In genomic region chr7:5429253-5429856, GRCh38 we compare ENCODE assay signal across 8 cellular contexts. TPM values are rescaled to one million over a fixed set of nuclear protein-coding genes. Genes with fewer than 3 reads are reported as not detected.
DNase-seq lines count a peak whose midpoint lies in the region; ATAC-seq, FAIRE-seq and TF ChIP-seq lines count a peak whose summit lies in the region.

No MANE protein-coding gene starts in this region.

- peaks cover 18% of the 10 kb centered on the region for H3K4me1 Mint-ChIP-seq in WTC11

- no peak for FAIRE-seq in frontal cortex (lab: Jason Lieb, UNC)

- H3K27me3 ChIP-seq in GM23248 (replicated peaks; ENCODE audit: insufficient read depth) (no peaks in the 10 kb centered on the region), rectal smooth muscle tissue (ENCODE audit: control insufficient read depth, insufficient read depth, low read length) (no peaks in the 10 kb centered on the region)

- H3K27me3 Mint-ChIP-seq in WTC11 (ENCODE audit: low read depth) = peaks cover 77% of the 10 kb centered on the region

- 1% methylated on average over 31 of the region's 31 CpGs for WGBS in GM23248 (ENCODE audit: low coverage in 1 of 2, low lambda C conversion rate in 2 of 2, missing lambda C conversion rate in 2 of 2), 2 experiments

- H3K4me1 ChIP-seq in GM23248 (ENCODE audit: insufficient read depth) = 0 out of 2 replicates have a peak, but pooled peaks cover 4% of the 10 kb centered on the region
- peaks cover 7% of the 10 kb centered on the region for H3K4me1 ChIP-seq in rectal smooth muscle tissue (ENCODE audit: control insufficient read depth, insufficient read depth, low read length)

- intact Hi-C loops in left ventricle myocardium superior (cut with micrococcal nuclease) = no loop called here

- peak overlapping the region; percentile 88 for H3K4me3 Mint-ChIP-seq in WTC11

- ATAC-seq in WTC11 (peak; percentile 11), left ventricle myocardium superior (peak; percentile 5), GM21390 (IDR thresholded peaks at IDR 0.05; ENCODE audit: unreplicated experiment) (no peak)

- peaks cover 10% of the 10 kb centered on the region for H3K36me3 Mint-ChIP-seq in WTC11

- POLR2A ChIA-PET in AG04449 (lab: Yijun Ruan, JAX) (interaction anchor here (1.0 to 1.5 kb wide), 2 partner anchors 7 to 12 kb away, joined by 3 read pairs; no protein-coding TSS in a partner anchor), WTC11 (lab: Charles Lee) (interaction anchor here (1.0 to 1.2 kb wide), 2 partner anchors 13 to 17 kb away, joined by 3 to 5 read pairs; no protein-coding TSS in a partner anchor)

- no peaks in the 10 kb centered on the region for H3K9me3 ChIP-seq in GM23248 (ENCODE audit: low read depth)

- H3K9ac ChIP-seq in GM23248 (peak overlapping the region; percentile 95), rectal smooth muscle tissue (ENCODE audit: low read length) (peak overlapping the region; percentile 64)

- H3K79me2 ChIP-seq in GM23248 (ENCODE audit: insufficient read depth) = peaks cover 94% of the 10 kb centered on the region

- TF ChIP-seq CTCF in AG04449 (IDR thresholded peaks at IDR 0.05; ENCODE audit: insufficient read depth, low read length, missing control alignments) (no peak), WTC11 (IDR thresholded peaks at IDR 0.05) (no peak)

- in situ Hi-C loops in GM23248 (cut with MboI) = no loop called here

- H3K4me3 ChIP-seq in AG04449 (ENCODE audit: low read depth, low read length) (peak overlapping the region; percentile 86), GM23248 (peak overlapping the region; percentile 87), rectal smooth muscle tissue (ENCODE audit: low read length) (peak overlapping the region; percentile 98)

- peak overlapping the region; percentile 27; the same call in 1 of the 2 replicates for H2AFZ ChIP-seq in GM23248

- DNase-seq in AG04449 (ENCODE audit: low read depth, low spot score) = no peak
- DNase-seq in GM23248 = peak; percentile 69
- peak; percentile 70 for DNase-seq in WTC11 (ENCODE audit: low spot score)
- DNase-seq in left ventricle myocardium superior = peak; percentile 72
- DNase-seq in frontal cortex (ENCODE audit: low spot score in 2 of 2) = no peak
- no peak for DNase-seq in Ammon's horn (ENCODE audit: low spot score)

- H3K27ac ChIP-seq in GM23248 (peak overlapping the region; percentile 98), rectal smooth muscle tissue (ENCODE audit: low read depth, low read length) (peak overlapping the region; percentile 99)

- no peaks in the 10 kb centered on the region for H3K9me2 ChIP-seq in GM23248 (ENCODE audit: insufficient read depth)

- H3K36me3 ChIP-seq in GM23248 (ENCODE audit: low read depth) (no peaks in the 10 kb centered on the region), rectal smooth muscle tissue (ENCODE audit: control insufficient read depth, insufficient read depth, low read length) (peaks cover 2% of the 10 kb centered on the region)

- CTCF ChIA-PET in AG04449 (lab: Yijun Ruan, JAX) = interaction anchor here (0.9 to 1.0 kb wide), 2 partner anchors 14 to 57 kb away, joined by 3 to 4 read pairs; no protein-coding TSS in a partner anchor
- CTCF ChIA-PET in WTC11 (lab: Charles Lee) = interaction anchor here (0.5 to 1.4 kb wide), 8 partner anchors 16 to 877 kb away, joined by 3 to 12 read pairs (median 4); no protein-coding TSS in a partner anchor

- H3K9me3 Mint-ChIP-seq in WTC11 = peaks cover 9% of the 10 kb centered on the region

- peak overlapping the region; percentile 78 for H3K27ac Mint-ChIP-seq in WTC11

- no peaks in the 10 kb centered on the region for H4K20me1 ChIP-seq in GM23248 (ENCODE audit: insufficient read depth)

- peak overlapping the region; percentile 93 for H3K4me2 ChIP-seq in GM23248 (ENCODE audit: unreplicated experiment)

- 0 out of 2 replicates have a peak, but pooled peaks cover 4% of the 10 kb centered on the region for H3F3A ChIP-seq in GM23248 (ENCODE audit: insufficient read depth)

TF ChIP-seq in WTC11, 78 proteins besides CTCF, POLR2A, EP300 and RAD21:
- TF ChIP-seq ZNF423 (CRISPR knock-in tag; IDR thresholded peaks at IDR 0.05) = 0 out of 2 replicates have a peak, but pooled peaks have one; percentile 3
- TF ChIP-seq HMGXB4 (CRISPR knock-in tag; IDR thresholded peaks at IDR 0.05) = 0 out of 2 replicates have a peak, but pooled peaks have one; percentile 54
- no peak for TF ChIP-seq ZNF232 (CRISPR knock-in tag; IDR thresholded peaks at IDR 0.05)
- no peak for TF ChIP-seq TP53 (CRISPR knock-in tag; IDR thresholded peaks at IDR 0.05)
- TF ChIP-seq SMAD4 (CRISPR knock-in tag; IDR thresholded peaks at IDR 0.05) = no peak
- TF ChIP-seq EMX1 (CRISPR knock-in tag; IDR thresholded peaks at IDR 0.05) = no peak
- no peak for TF ChIP-seq ZNF121 (CRISPR knock-in tag; IDR thresholded peaks at IDR 0.05)
- TF ChIP-seq IRF1 (CRISPR knock-in tag; IDR thresholded peaks at IDR 0.05) = no peak
- TF ChIP-seq TEAD1 (CRISPR knock-in tag; IDR thresholded peaks at IDR 0.05) = 0 out of 2 replicates have a peak, but pooled peaks have one; percentile 35
- TF ChIP-seq NFATC4 (CRISPR knock-in tag; IDR thresholded peaks at IDR 0.05) = no peak
- no peak for TF ChIP-seq ATF3 (CRISPR knock-in tag; conservative IDR thresholded peaks at IDR 0.05)
- no peak for TF ChIP-seq ARID4B (CRISPR knock-in tag; IDR thresholded peaks at IDR 0.05; ENCODE audit: borderline replicate concordance)
- TF ChIP-seq KAT7 (CRISPR knock-in tag; IDR thresholded peaks at IDR 0.05; ENCODE audit: borderline replicate concordance) = no peak

RNA-seq across cellular contexts. Expression of gene TNRC18, which starts 5.7 kb away (rescaled TPM):
- 47.4 and 51.8 TPM in 2 replicates for total RNA-seq in GM23248 (2014; rRNA removed; shearing (Covaris generic))
- polyA plus RNA-seq in GM23248 (2016; fragmentation: Nextera tagmentation; extraction: Ambion mirVana) = 3.7 and 4.8 TPM in 2 replicates
- total RNA-seq in WTC11 (2021) = 29.1 to 55.0 TPM (median 34.2 TPM) in 3 replicates
- total RNA-seq in left ventricle myocardium superior = 29.5 TPM
- 40.8 TPM for total RNA-seq in frontal cortex

Comparison
In these comparisons a context has a peak if more than half of its experiments do, and no peak if none do; other contexts are left out.
1. DNase-seq: peak in GM23248 (single experiment), WTC11 (single experiment) and left ventricle myocardium superior (single experiment); none in AG04449 (single experiment), frontal cortex (0 of 2) and Ammon's horn (single experiment).
2. Peak in every context shown above with its lines, with median percentiles within 50 percentile points of each other: H3K4me3 ChIP-seq.